Comparison of ENCODE assay signal across 8 cellular contexts in genomic region chr2:24009680-24010476, GRCh38. TPM values are rescaled to one million over a fixed set of nuclear protein-coding genes. Genes with fewer than 3 reads are reported as not detected.
DNase-seq lines count a peak whose midpoint lies in the region; ATAC-seq lines count a peak whose summit lies in the region.

MFSD2B (plus strand) TSS chr2:24010085; CDS start chr2:24010097, 12 bp downstream.

- H3K36me3 Mint-ChIP-seq in activated T-cell treated with anti-CD3 and anti-CD28 coated beads, Interleukin-2, amount 50 U/mL, for 72 hours (ENCODE audit: insufficient read depth in 2 of 2), result no peaks in the 10 kb centered on the region
- H3K36me3 Mint-ChIP-seq in effector memory CD8-positive, alpha-beta T cell (ENCODE audit: insufficient read depth), result no peaks in the 10 kb centered on the region

- H3K14ac ChIP-seq in mesenchymal stem cell (ENCODE audit: low read length in 2 of 2), result peak within 1 kb of the TSS in 1 of 2 experiments; percentile 36

- no peak within 1 kb of the TSS for H2AK5ac ChIP-seq in mesenchymal stem cell (ENCODE audit: low read length, severe bottlenecking)

- peaks cover 36% of the 10 kb centered on the region for H3K27me3 Mint-ChIP-seq in activated T-cell treated with anti-CD3 and anti-CD28 coated beads, Interleukin-2, amount 50 U/mL, for 72 hours (ENCODE audit: low read depth)
- peaks cover 31 to 45% of the 10 kb centered on the region in 2 donors for H3K27me3 Mint-ChIP-seq in effector memory CD8-positive, alpha-beta T cell

- H3K36me3 ChIP-seq in mesenchymal stem cell (ENCODE audit: control insufficient read depth in 1 of 2, insufficient read depth in 2 of 2, low read depth in 1 of 2, low read length in 2 of 2), result no peaks in the 10 kb centered on the region
- H3K36me3 ChIP-seq in urinary bladder (ENCODE audit: insufficient read depth), result no peaks in the 10 kb centered on the region

- no peaks in the 10 kb centered on the region for H3K4me1 Mint-ChIP-seq in activated T-cell treated with anti-CD3 and anti-CD28 coated beads, Interleukin-2, amount 50 U/mL, for 72 hours (ENCODE audit: low read depth)
- H3K4me1 Mint-ChIP-seq in effector memory CD8-positive, alpha-beta T cell (ENCODE audit: low read depth in 2 of 2), result peaks cover 5 to 7% of the 10 kb centered on the region in 2 donors

- H3K27ac ChIP-seq in mesenchymal stem cell (ENCODE audit: low read length, poor library complexity, severe bottlenecking), result no peak within 1 kb of the TSS
- no peak within 1 kb of the TSS for H3K27ac ChIP-seq in urinary bladder (ENCODE audit: low read depth)

- peak within 1 kb of the TSS; percentile 43 for H3K9ac ChIP-seq in mesenchymal stem cell (ENCODE audit: low read length)

- no peak within 1 kb of the TSS for H2BK5ac ChIP-seq in mesenchymal stem cell (ENCODE audit: low read depth, low read length, poor library complexity, severe bottlenecking)

- peak within 1 kb of the TSS in 1 of 2 experiments; percentile 20 for H3K4ac ChIP-seq in mesenchymal stem cell (ENCODE audit: low read depth in 1 of 2, low read length in 2 of 2)

- peaks cover 0 to 31% of the 10 kb centered on the region in 2 experiments for H3K27me3 ChIP-seq in mesenchymal stem cell (ENCODE audit: control insufficient read depth in 1 of 2, insufficient read depth in 1 of 2, low read length in 2 of 2)

- peak within 1 kb of the TSS; percentile 10 to 56 for H3K18ac ChIP-seq in mesenchymal stem cell (ENCODE audit: low read depth in 1 of 2, low read length in 2 of 2)

- no peak within 1 kb of the TSS for H2BK15ac ChIP-seq in mesenchymal stem cell (ENCODE audit: low read depth, poor library complexity, severe bottlenecking)

- H3K79me1 ChIP-seq in mesenchymal stem cell (replicated peaks; ENCODE audit: low read length, poor library complexity, severe bottlenecking), result no peaks in the 10 kb centered on the region

- H3K23ac ChIP-seq in mesenchymal stem cell (ENCODE audit: low read length in 2 of 2), result peak within 1 kb of the TSS in 1 of 2 experiments; percentile 90

- ATAC-seq in activated T-cell treated with anti-CD3 and anti-CD28 coated beads, Interleukin-2, amount 50 U/mL, for 72 hours (replicated peaks in 1 of 2), result peak; percentile 35 to 41
- peak; percentile 35 for ATAC-seq in effector memory CD8-positive, alpha-beta T cell (replicated peaks)
- no peak for ATAC-seq in GM21367 (IDR thresholded peaks at IDR 0.05; ENCODE audit: unreplicated experiment)
- ATAC-seq in HG03439 (IDR thresholded peaks at IDR 0.05; ENCODE audit: unreplicated experiment), result no peak
- no peak for ATAC-seq in GM19324 (IDR thresholded peaks at IDR 0.05; ENCODE audit: low FRiP score, unreplicated experiment)

- WGBS in mesenchymal stem cell, result 12% methylated on average over 72 of the region's 75 CpGs
- WGBS in urinary bladder, result 3% methylated on average over 75 of the region's 75 CpGs

- H3K4me3 ChIP-seq in mesenchymal stem cell (ENCODE audit: insufficient read depth in 1 of 2, low read depth in 1 of 2, low read length in 2 of 2), result peak within 1 kb of the TSS; percentile 54 to 70
- peak within 1 kb of the TSS; percentile 32 for H3K4me3 ChIP-seq in urinary bladder (ENCODE audit: low read depth, low read length)

- peak within 1 kb of the TSS; percentile 16 to 24 for H3K4me3 Mint-ChIP-seq in activated T-cell treated with anti-CD3 and anti-CD28 coated beads, Interleukin-2, amount 50 U/mL, for 72 hours
- peak within 1 kb of the TSS in 1 of 2 donors; percentile 8 for H3K4me3 Mint-ChIP-seq in effector memory CD8-positive, alpha-beta T cell

- peak within 1 kb of the TSS; percentile 78 for H4K8ac ChIP-seq in mesenchymal stem cell (ENCODE audit: low read length)

- H3K9me3 ChIP-seq in mesenchymal stem cell (ENCODE audit: control insufficient read depth, low read length), result no peaks in the 10 kb centered on the region

- peak within 1 kb of the TSS; percentile 7 for H4K91ac ChIP-seq in mesenchymal stem cell (ENCODE audit: low read length)

- peak; percentile 6 to 11 for DNase-seq in activated T-cell treated with anti-CD3 and anti-CD28 coated beads, Interleukin-2, amount 50 U/mL, for 72 hours
- DNase-seq in activated T-cell treated with anti-CD3 and anti-CD28 coated beads, Interleukin-2, amount 50 U/mL, for 48 hours, result no peak
- no peak for DNase-seq in effector memory CD8-positive, alpha-beta T cell
- no peak for DNase-seq in mesenchymal stem cell

- H2BK120ac ChIP-seq in mesenchymal stem cell (ENCODE audit: low read depth, low read length), result peak within 1 kb of the TSS; percentile 30

- H2AFZ ChIP-seq in mesenchymal stem cell (ENCODE audit: low read depth, low read length), result peak within 1 kb of the TSS; percentile 1

- no peak within 1 kb of the TSS for H3K27ac Mint-ChIP-seq in activated T-cell treated with anti-CD3 and anti-CD28 coated beads, Interleukin-2, amount 50 U/mL, for 72 hours
- H3K27ac Mint-ChIP-seq in effector memory CD8-positive, alpha-beta T cell, result no peak within 1 kb of the TSS

- H3K4me1 ChIP-seq in mesenchymal stem cell (ENCODE audit: control insufficient read depth, insufficient read depth, low read depth, low read length) (peaks cover 15% of the 10 kb centered on the region), urinary bladder (ENCODE audit: insufficient read depth) (peaks cover 4% of the 10 kb centered on the region)

- no peaks in the 10 kb centered on the region for H3K9me3 Mint-ChIP-seq in activated T-cell treated with anti-CD3 and anti-CD28 coated beads, Interleukin-2, amount 50 U/mL, for 72 hours
- H3K9me3 Mint-ChIP-seq in effector memory CD8-positive, alpha-beta T cell, result no peaks in the 10 kb centered on the region

- peak within 1 kb of the TSS; percentile 94 for H3K4me2 ChIP-seq in mesenchymal stem cell (ENCODE audit: low read length, poor library complexity, severe bottlenecking)

- H2BK12ac ChIP-seq in mesenchymal stem cell (ENCODE audit: low read length in 2 of 2), result no peak within 1 kb of the TSS

RNA-seq across cellular contexts. Expression of gene MFSD2B, which starts in this region (rescaled TPM):
- total RNA-seq in activated T-cell treated with anti-CD3 and anti-CD28 coated beads, Interleukin-2, amount 50 U/mL, for 72 hours, result under 1 TPM; 0.24 to 0.35 TPM
- 0.15 TPM for polyA plus RNA-seq in mesenchymal stem cell (2013, experiment 1 of 2)
- polyA plus RNA-seq in mesenchymal stem cell (2013, experiment 2 of 2), result 0.11 TPM
- 0.85 TPM for total RNA-seq in urinary bladder
- 0.22 TPM for polyA plus RNA-seq in urinary bladder

Comparison
In these comparisons a context has a peak if more than half of its experiments do, and no peak if none do; other contexts are left out.
1. Peak in DNase-seq and ATAC-seq in activated T-cell treated with anti-CD3 and anti-CD28 coated beads, Interleukin-2, amount 50 U/mL, for 72 hours; RNA of the gene not detected or under 1 TPM.